Comparison of ENCODE assay signal across 8 cellular contexts in the genomic region with DNA sequence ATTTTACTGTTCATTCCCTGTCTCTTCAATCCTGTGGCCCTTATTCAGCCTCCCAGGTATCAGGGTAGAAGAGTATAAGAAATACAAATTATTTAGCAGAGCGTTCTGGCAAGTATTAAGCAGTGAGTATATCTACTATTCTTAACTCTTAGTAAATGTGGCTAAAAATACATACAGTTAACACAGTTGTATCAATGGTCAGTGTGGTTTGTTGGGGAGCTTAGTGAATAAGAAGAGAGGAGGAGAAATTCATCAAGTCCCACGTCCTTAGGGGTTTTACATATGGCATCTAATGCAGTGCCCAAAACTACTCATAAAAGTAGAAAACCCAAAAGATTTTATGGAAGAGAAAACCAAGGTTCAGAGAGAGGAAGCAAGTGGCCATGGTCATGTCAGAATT.
"Had no signal": no experiment of that assay in that cellular context is flagged by ENCODE, and none has a peak within 500 bp of the region (broad histone marks: within the 10 kb centered on the region; RNA-seq: fewer than 3 reads in every experiment).

No MANE protein-coding gene starts in this region.

- H3K4me2 ChIP-seq: GM23338 had no signal

- ATAC-seq: GM23338, K562 had no signal

- DNase-seq: H9, HCEC 1CT, IMR-90 had no signal

- H2AFZ ChIP-seq: GM23338 had no signal

- H3K4me3 Mint-ChIP-seq: GM23338, H9 had no signal

- H3K4me3 ChIP-seq: GM23338, K562 had no signal

- H3K4me1 Mint-ChIP-seq: H9 had no signal

- H3K27ac Mint-ChIP-seq: GM23338, H9 had no signal

- FAIRE-seq: H1, H54, HTR-8/SVneo, K562 had no signal
